ENCODE assay signal across 30 cellular contexts in the genomic region with DNA sequence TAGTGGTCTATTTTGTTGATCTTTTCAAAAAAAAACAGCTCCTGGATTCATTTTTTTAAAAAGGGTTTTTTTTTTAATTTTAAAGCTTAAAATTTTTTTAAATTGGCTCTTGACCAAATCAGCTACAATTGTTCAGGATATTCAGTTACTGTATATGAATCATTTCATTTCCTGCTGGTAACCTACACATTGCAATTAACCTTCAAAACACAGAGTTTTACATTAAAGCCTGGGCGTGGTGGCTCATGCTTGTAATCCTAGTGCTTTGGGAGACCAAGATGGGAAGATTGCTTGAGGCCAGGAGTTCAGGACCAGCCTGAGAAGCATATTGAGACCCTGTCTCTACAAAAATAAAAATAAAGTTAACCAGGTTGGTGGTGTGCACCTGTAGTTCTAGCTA.
"Had no signal": no experiment of that assay in that cellular context is flagged by ENCODE, and none has a peak within 500 bp of the region (broad histone marks: within the 10 kb centered on the region; RNA-seq: fewer than 3 reads in every experiment).

No MANE protein-coding gene starts in this region.

- H3K4me1 ChIP-seq: body of pancreas, colonic mucosa, esophagus muscularis mucosa, foreskin keratinocyte, gastrocnemius medialis, heart left ventricle had no signal

- H3K9me3 Mint-ChIP-seq: activated CD4-positive, alpha-beta T cell treated with anti-CD3 and anti-CD28 coated beads, Interleukin-2, amount 10 ng/mL, durations not matched to agents 24 days and 14 days; activated CD8-positive, alpha-beta T cell treated with anti-CD3 and anti-CD28 coated beads for 36 hours; activated T-cell treated with anti-CD3 and anti-CD28 coated beads, Interleukin-2, amount 50 U/mL, for 4 hours; activated T-helper 17 cell treated with anti-CD3 and anti-CD28 coated beads, Interleukin-2, amount 50 U/mL, for 72 hours; endodermal cell had no signal

- H3K4me1 Mint-ChIP-seq: activated CD4-positive, alpha-beta T cell treated with anti-CD3 and anti-CD28 coated beads for 36 hours; activated CD4-positive, alpha-beta T cell treated with anti-CD3 and anti-CD28 coated beads, Interleukin-2, amount 10 ng/mL, durations not matched to agents 24 days and 14 days; activated T-helper 17 cell treated with anti-CD3 and anti-CD28 coated beads, Interleukin-2, amount 50 U/mL, for 72 hours; endodermal cell had no signal

- H3K4me3 ChIP-seq: body of pancreas, cardiac muscle cell, colonic mucosa, dorsolateral prefrontal cortex, esophagus muscularis mucosa, gastrocnemius medialis, heart left ventricle had no signal

- H3K36me3 Mint-ChIP-seq: activated naive CD8-positive, alpha-beta T cell had no signal

- H3K4me3 Mint-ChIP-seq: activated CD4-positive, alpha-beta T cell treated with anti-CD3 and anti-CD28 coated beads for 36 hours; activated CD4-positive, alpha-beta T cell treated with anti-CD3 and anti-CD28 coated beads, Interleukin-2, amount 10 ng/mL, durations not matched to agents 24 days and 14 days; activated CD8-positive, alpha-beta T cell treated with anti-CD3 and anti-CD28 coated beads for 36 hours; activated naive CD8-positive, alpha-beta T cell; activated T-cell treated with anti-CD3 and anti-CD28 coated beads, Interleukin-2, amount 50 U/mL, for 4 hours; activated T-helper 17 cell treated with anti-CD3 and anti-CD28 coated beads, Interleukin-2, amount 50 U/mL, for 72 hours; endodermal cell had no signal

- DNase-seq: activated CD4-positive, alpha-beta T cell treated with anti-CD3 and anti-CD28 coated beads for 36 hours; activated CD4-positive, alpha-beta T cell treated with anti-CD3 and anti-CD28 coated beads, Interleukin-2, amount 10 ng/mL, durations not matched to agents 24 days and 14 days; activated CD4-positive, CD25-positive, alpha-beta regulatory T cell; activated CD4-positive, CD25-positive, alpha-beta regulatory T cell treated with anti-CD3 and anti-CD28 coated beads, Interleukin-2, amount 50 U/mL, for 72 hours; activated CD8-positive, alpha-beta memory T cell treated with anti-CD3 and anti-CD28 coated beads for 24 hours; activated CD8-positive, alpha-beta T cell treated with anti-CD3 and anti-CD28 coated beads for 36 hours; activated effector memory CD4-positive, alpha-beta T cell treated with Interleukin-2 at 50 U/mL for 16 hours; activated gamma-delta T cell treated with Interleukin-2 at 50 U/mL for 16 hours; activated naive CD4-positive, alpha-beta T cell treated with anti-CD3 and anti-CD28 coated beads, Interleukin-2, amount 50 U/mL, for 16 hours; activated naive CD4-positive, alpha-beta T cell treated with Interleukin-2 at 50 U/mL for 16 hours; activated T-cell treated with anti-CD3 and anti-CD28 coated beads, Interleukin-2, amount 50 U/mL, for 4 hours; amygdala; aorta; body of pancreas; central memory CD4-positive, alpha-beta T cell; cerebellar nuclear complex; colonic mucosa; dorsolateral prefrontal cortex; effector memory CD4-positive, alpha-beta T cell; endodermal cell; erythroblast; foreskin keratinocyte; gastrocnemius medialis; glutamatergic neuron; heart left ventricle; T-helper 2 cell had no signal

- H3K36me3 ChIP-seq: cardiac muscle cell, colonic mucosa, esophagus muscularis mucosa, gastrocnemius medialis, heart left ventricle had no signal

- H3K27ac Mint-ChIP-seq: activated CD4-positive, alpha-beta T cell treated with anti-CD3 and anti-CD28 coated beads for 36 hours; activated CD4-positive, alpha-beta T cell treated with anti-CD3 and anti-CD28 coated beads, Interleukin-2, amount 10 ng/mL, durations not matched to agents 24 days and 14 days; activated CD8-positive, alpha-beta T cell treated with anti-CD3 and anti-CD28 coated beads for 36 hours; activated naive CD8-positive, alpha-beta T cell; activated T-helper 17 cell treated with anti-CD3 and anti-CD28 coated beads, Interleukin-2, amount 50 U/mL, for 72 hours; endodermal cell had no signal

- H3K27me3 ChIP-seq: body of pancreas, cardiac muscle cell, colonic mucosa, gastrocnemius medialis had no signal

- H3K9me3 ChIP-seq: body of pancreas, colonic mucosa, esophagus muscularis mucosa, gastrocnemius medialis, heart left ventricle had no signal

- H3K27ac ChIP-seq: body of pancreas, cardiac muscle cell, colonic mucosa, dorsolateral prefrontal cortex, esophagus muscularis mucosa, foreskin keratinocyte, gastrocnemius medialis, heart left ventricle had no signal
